In genomic region chr10:30055094-30055701, GRCh38 we compare ENCODE assay signal across 1 cellular context.
TF ChIP-seq lines count a peak whose summit lies in the region.

No MANE protein-coding gene starts in this region.

TF ChIP-seq in IMR-90, 13 proteins besides CTCF, POLR2A, EP300 and RAD21:
- TF ChIP-seq MXI1 (IDR thresholded peaks at IDR 0.05; ENCODE audit: borderline replicate concordance, low read depth, low read length): peak; percentile 56; the same call in 1 of the 2 replicates
- TF ChIP-seq CHD1 (IDR thresholded peaks at IDR 0.05; ENCODE audit: low read depth, low read length): no peak
- TF ChIP-seq BHLHE40 (IDR thresholded peaks at IDR 0.05; ENCODE audit: low read depth, low read length): peak; percentile 52; the same call in 1 of the 2 replicates
- no peak for TF ChIP-seq NFE2L2 (IDR thresholded peaks at IDR 0.05; ENCODE audit: low read depth, low read length)
- no peak for TF ChIP-seq SMC3 (IDR thresholded peaks at IDR 0.05; ENCODE audit: low read depth, low read length)
